Comparison of ENCODE assay signal across 8 cellular contexts in the genomic region with DNA sequence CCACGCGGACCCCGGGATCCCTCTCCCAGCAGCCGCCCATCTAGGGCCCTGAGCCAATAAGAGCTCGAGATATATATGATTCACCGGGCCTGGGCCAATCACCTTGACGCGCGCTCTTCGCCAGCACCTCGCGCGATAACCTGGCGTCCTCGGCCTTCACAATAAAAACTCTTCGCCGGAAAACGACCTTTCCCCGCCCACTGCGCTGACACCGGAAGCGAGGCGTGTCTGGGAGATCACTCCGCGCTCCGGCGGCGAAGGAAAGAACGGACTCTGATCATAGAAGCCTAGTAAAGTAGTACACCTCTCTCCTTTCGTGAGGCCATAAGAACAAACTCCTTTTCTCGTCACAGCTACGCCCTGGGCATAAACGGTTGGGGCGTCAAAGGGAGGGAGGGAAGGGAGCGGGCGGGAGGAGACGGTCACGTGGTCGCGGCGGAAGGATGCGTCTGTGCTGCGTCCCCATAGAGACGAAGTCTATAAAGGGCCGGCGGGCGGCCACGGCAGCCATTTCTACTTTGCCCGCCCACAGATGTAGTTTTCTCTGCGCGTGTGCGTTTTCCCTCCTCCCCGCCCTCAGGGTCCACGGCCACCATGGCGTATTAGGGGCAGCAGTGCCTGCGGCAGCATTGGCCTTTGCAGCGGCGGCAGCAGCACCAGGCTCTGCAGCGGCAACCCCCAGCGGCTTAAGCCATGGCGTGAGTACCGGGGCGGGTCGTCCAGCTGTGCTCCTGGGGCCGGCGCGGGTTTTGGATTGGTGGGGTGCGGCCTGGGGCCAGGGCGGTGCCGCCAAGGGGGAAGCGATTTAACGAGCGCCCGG. TPM values are rescaled to one million over a fixed set of nuclear protein-coding genes. Genes with fewer than 3 reads are reported as not detected.
DNase-seq lines count a peak whose midpoint lies in the region; ATAC-seq and FAIRE-seq lines count a peak whose summit lies in the region.

Gene ATF4, plus strand, starts transcription at position 509 of the 820 bp plus-strand sequence. CDS start 884 bp downstream, outside the sequence.

- peaks cover 10 to 44% of the 10 kb centered on the region in 2 donors for H3K4me1 ChIP-seq in muscle layer of duodenum (ENCODE audit: control insufficient read depth in 1 of 2, insufficient read depth in 2 of 2, low read length in 2 of 2)

- no peaks in the 10 kb centered on the region for H3K9me3 Mint-ChIP-seq in activated T-cell treated with anti-CD3 and anti-CD28 coated beads, Interleukin-2, amount 50 U/mL, for 72 hours

- ATAC-seq in GM21786 (IDR thresholded peaks at IDR 0.05; ENCODE audit: unreplicated experiment), result peak; percentile 64
- ATAC-seq in activated T-cell treated with anti-CD3 and anti-CD28 coated beads, Interleukin-2, amount 50 U/mL, for 72 hours (replicated peaks in 1 of 2), result peak; percentile 83 to 87
- ATAC-seq in esophagus mucosa, result peak; percentile 84

- H3K27me3 Mint-ChIP-seq in activated T-cell treated with anti-CD3 and anti-CD28 coated beads, Interleukin-2, amount 50 U/mL, for 72 hours (ENCODE audit: low read depth), result no peaks in the 10 kb centered on the region

- peak; percentile 88 for FAIRE-seq in RCC 7860 (lab: Jason Lieb, UNC)

- H3K27me3 ChIP-seq in muscle layer of duodenum (ENCODE audit: low read depth, low read length), result no peaks in the 10 kb centered on the region

- H3K4me3 Mint-ChIP-seq in activated T-cell treated with anti-CD3 and anti-CD28 coated beads, Interleukin-2, amount 50 U/mL, for 72 hours, result peak within 1 kb of the TSS; percentile 90 to 91

- peak within 1 kb of the TSS; percentile 85 to 95 for H3K4me3 ChIP-seq in muscle layer of duodenum (ENCODE audit: low read depth in 1 of 2, low read length in 2 of 2)

- peaks cover 59% of the 10 kb centered on the region for H3K4me1 Mint-ChIP-seq in activated T-cell treated with anti-CD3 and anti-CD28 coated beads, Interleukin-2, amount 50 U/mL, for 72 hours (ENCODE audit: low read depth)

- peak; percentile 82 for DNase-seq in DMS79 (lab: John Stamatoyannopoulos, UW)
- peak; percentile 97 for DNase-seq in RCC 7860 (ENCODE audit: low spot score)
- peak; percentile 97 to 98 for DNase-seq in activated T-cell treated with anti-CD3 and anti-CD28 coated beads, Interleukin-2, amount 50 U/mL, for 72 hours
- peak; percentile 95 for DNase-seq in stimulated activated CD8-positive, alpha-beta memory T cell treated with anti-CD3 and anti-CD28 coated beads, Interleukin-7, amount 100 ng/mL, for 4 hours (ENCODE audit: low read depth in 2 of 2)

- H3K36me3 ChIP-seq in KOPT-K1 (ENCODE audit: insufficient read depth, low read length) (peaks cover 77% of the 10 kb centered on the region), muscle layer of duodenum (ENCODE audit: control insufficient read depth in 1 of 2, insufficient read depth in 2 of 2, low read length in 2 of 2) (peaks cover 43 to 44% of the 10 kb centered on the region in 2 donors)

- H3K36me3 Mint-ChIP-seq in activated T-cell treated with anti-CD3 and anti-CD28 coated beads, Interleukin-2, amount 50 U/mL, for 72 hours (ENCODE audit: insufficient read depth in 2 of 2), result peaks cover 33 to 47% of the 10 kb centered on the region in 2 donors

- H3K27ac Mint-ChIP-seq in activated T-cell treated with anti-CD3 and anti-CD28 coated beads, Interleukin-2, amount 50 U/mL, for 72 hours, result peak within 1 kb of the TSS; percentile 99

- no peaks in the 10 kb centered on the region for H3K9me3 ChIP-seq in KOPT-K1 (ENCODE audit: insufficient read depth, low read length, poor library complexity, severe bottlenecking)
- H3K9me3 ChIP-seq in muscle layer of duodenum (ENCODE audit: control insufficient read depth in 1 of 2, low read length in 2 of 2), result no peaks in the 10 kb centered on the region

- peak within 1 kb of the TSS; percentile 97 for H3K27ac ChIP-seq in KOPT-K1 (ENCODE audit: low read depth, low read length, poor library complexity, severe bottlenecking)
- H3K27ac ChIP-seq in muscle layer of duodenum (ENCODE audit: low read length), result peak within 1 kb of the TSS; percentile 95

RNA-seq across cellular contexts. Expression of gene ATF4, which starts in this region (rescaled TPM):
- 100 to 1,000 TPM; 779 to 836 TPM for total RNA-seq in activated T-cell treated with anti-CD3 and anti-CD28 coated beads, Interleukin-2, amount 50 U/mL, for 72 hours
- total RNA-seq in esophagus mucosa, result 375 TPM

Comparison
In these comparisons a context has a peak if more than half of its experiments do, and no peak if none do; other contexts are left out.
1. Peak in every context shown above with its lines: DNase-seq, ATAC-seq, H3K4me3 ChIP-seq and H3K27ac ChIP-seq.